Comparison of ENCODE assay signal across 1 cellular context in genomic region chr16:57113042-57113453, GRCh38.
TF ChIP-seq lines count a peak whose summit lies in the region.

No MANE protein-coding gene starts in this region.

TF ChIP-seq in IMR-90, 13 proteins besides CTCF, POLR2A, EP300 and RAD21 (continued from another document):
- TF ChIP-seq MAFK (IDR thresholded peaks at IDR 0.05; ENCODE audit: low read depth, low read length): no peak
- no peak for TF ChIP-seq NFE2L2 (IDR thresholded peaks at IDR 0.05; ENCODE audit: low read depth, low read length)
- no peak for TF ChIP-seq SMC3 (IDR thresholded peaks at IDR 0.05; ENCODE audit: low read depth, low read length)
